14 cellular contexts compared by ENCODE assay signal in genomic region chr19:2734589-2735288, GRCh38. TPM values are rescaled to one million over a fixed set of nuclear protein-coding genes. Genes with fewer than 3 reads are reported as not detected.
"Had no signal": no experiment of that assay in that cellular context is flagged by ENCODE, and none has a peak within 500 bp of the region (broad histone marks: within the 10 kb centered on the region; RNA-seq: fewer than 3 reads in every experiment).

No MANE protein-coding gene starts in this region.

- H3K4me1 ChIP-seq: foreskin keratinocyte, parathyroid adenoma had no signal

- H3K36me3 ChIP-seq: breast epithelium had no signal

- H3K9me3 Mint-ChIP-seq: activated CD4-positive, alpha-beta T cell treated with anti-CD3 and anti-CD28 coated beads, Interleukin-2, amount 10 ng/mL, durations not matched to agents 24 days and 14 days; activated T-helper 1 cell treated with anti-CD3 and anti-CD28 coated beads, Interleukin-12 subunit alpha, Interleukin-12 subunit beta, Interleukin-2, Interleukin-4 antibody, amounts not matched to agents 30 ng/mL and 10 ng/mL and 1 ng/mL, durations not matched to agents 14 hours and 24 hours and 36 hours; neural crest cell had no signal

- ATAC-seq: foreskin keratinocyte, heart left ventricle had no signal

- H3K27ac Mint-ChIP-seq: activated CD4-positive, alpha-beta T cell treated with anti-CD3 and anti-CD28 coated beads, Interleukin-2, amount 10 ng/mL, durations not matched to agents 24 days and 14 days; activated T-helper 1 cell treated with anti-CD3 and anti-CD28 coated beads, Interleukin-12 subunit alpha, Interleukin-12 subunit beta, Interleukin-2, Interleukin-4 antibody, amounts not matched to agents 30 ng/mL and 10 ng/mL and 1 ng/mL, durations not matched to agents 14 hours and 24 hours and 36 hours had no signal

- H3K4me3 ChIP-seq: breast epithelium, heart left ventricle, stomach, thoracic aorta had no signal

- H3K9ac ChIP-seq: parathyroid adenoma had no signal

- DNase-seq: activated CD4-positive, alpha-beta T cell treated with anti-CD3 and anti-CD28 coated beads, Interleukin-2, amount 10 ng/mL, durations not matched to agents 24 days and 14 days; activated naive CD4-positive, alpha-beta T cell; aorta; heart left ventricle; mesenchymal stem cell; stimulated activated CD4-positive, alpha-beta T cell treated with anti-CD3 and anti-CD28 coated beads, Interleukin-4, amount 100 ng/mL, for 1 hour; stimulated activated CD8-positive, alpha-beta memory T cell treated with anti-CD3 and anti-CD28 coated beads, Interleukin-4, amount 100 ng/mL, for 48 hours; stomach had no signal

- H3K27ac ChIP-seq: breast epithelium, foreskin keratinocyte, heart left ventricle, parathyroid adenoma, stomach, thoracic aorta had no signal

- H3K4me3 Mint-ChIP-seq: activated CD4-positive, alpha-beta T cell treated with anti-CD3 and anti-CD28 coated beads, Interleukin-2, amount 10 ng/mL, durations not matched to agents 24 days and 14 days; activated T-helper 1 cell treated with anti-CD3 and anti-CD28 coated beads, Interleukin-12 subunit alpha, Interleukin-12 subunit beta, Interleukin-2, Interleukin-4 antibody, amounts not matched to agents 30 ng/mL and 10 ng/mL and 1 ng/mL, durations not matched to agents 14 hours and 24 hours and 36 hours had no signal

- H3K9me3 ChIP-seq: breast epithelium, stomach, thoracic aorta had no signal

- H3K27me3 Mint-ChIP-seq: activated CD4-positive, alpha-beta T cell treated with anti-CD3 and anti-CD28 coated beads, Interleukin-2, amount 10 ng/mL, durations not matched to agents 24 days and 14 days had no signal

- H3K27me3 ChIP-seq: breast epithelium, foreskin keratinocyte, heart left ventricle, stomach had no signal

RNA-seq across cellular contexts. Expression of gene DIRAS1, which starts 13.6 kb away (rescaled TPM):
- total RNA-seq: activated T-helper 1 cell treated with anti-CD3 and anti-CD28 coated beads, Interleukin-12 subunit alpha, Interleukin-12 subunit beta, Interleukin-2, Interleukin-4 antibody, amounts not matched to agents 30 ng/mL and 10 ng/mL and 1 ng/mL, durations not matched to agents 14 hours and 24 hours and 36 hours had no signal
